1 cellular context compared by ENCODE assay signal in the genomic region with DNA sequence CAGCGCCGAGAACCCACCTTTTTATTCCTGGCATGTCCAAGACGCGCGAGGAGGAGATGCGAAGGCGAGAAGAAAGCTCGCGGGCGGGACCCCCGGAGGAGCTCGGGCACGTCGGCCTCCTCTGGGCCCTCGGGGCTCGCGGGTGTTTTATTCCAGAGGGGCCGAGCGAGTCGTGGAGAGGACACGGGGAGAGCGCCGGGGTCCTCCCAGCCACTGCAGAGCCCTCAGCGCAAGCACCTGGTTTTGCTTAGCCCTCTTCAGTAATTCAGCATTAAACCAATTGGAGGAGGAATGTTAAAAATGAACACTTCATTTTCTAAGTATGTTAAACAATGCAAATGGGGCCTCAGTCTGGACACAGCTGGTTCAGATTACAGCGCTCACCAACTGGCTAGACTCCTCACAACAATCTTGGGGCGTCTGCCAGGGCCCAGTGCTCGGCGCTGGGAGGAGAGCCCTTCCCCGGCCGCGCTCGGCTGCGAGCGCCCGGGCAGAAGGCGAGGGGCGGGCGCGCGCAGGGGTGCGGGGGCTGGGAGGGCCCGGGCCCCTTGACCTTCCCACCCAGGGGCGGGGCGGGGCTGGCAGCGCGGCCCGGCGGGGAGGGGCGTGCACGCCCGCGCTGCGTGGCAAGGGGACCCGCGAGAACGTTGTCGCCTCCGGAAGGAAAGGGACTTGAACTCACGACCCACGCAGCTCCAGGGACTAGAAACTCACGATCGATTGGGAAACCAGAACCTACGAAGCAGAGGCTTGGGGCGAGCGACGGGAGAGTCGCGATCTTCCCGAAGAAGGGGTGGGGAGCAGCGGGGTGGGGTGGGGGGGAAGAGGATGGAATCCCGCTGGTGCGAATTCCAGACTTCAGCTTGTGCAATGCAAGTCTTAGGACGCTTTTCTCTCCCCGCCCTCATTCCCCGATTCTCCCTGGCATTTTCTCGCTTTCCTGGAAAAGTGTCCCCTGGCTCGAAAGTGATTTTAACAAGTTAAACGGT.
TF ChIP-seq lines count a peak whose summit lies in the region.

A gene with protein sequence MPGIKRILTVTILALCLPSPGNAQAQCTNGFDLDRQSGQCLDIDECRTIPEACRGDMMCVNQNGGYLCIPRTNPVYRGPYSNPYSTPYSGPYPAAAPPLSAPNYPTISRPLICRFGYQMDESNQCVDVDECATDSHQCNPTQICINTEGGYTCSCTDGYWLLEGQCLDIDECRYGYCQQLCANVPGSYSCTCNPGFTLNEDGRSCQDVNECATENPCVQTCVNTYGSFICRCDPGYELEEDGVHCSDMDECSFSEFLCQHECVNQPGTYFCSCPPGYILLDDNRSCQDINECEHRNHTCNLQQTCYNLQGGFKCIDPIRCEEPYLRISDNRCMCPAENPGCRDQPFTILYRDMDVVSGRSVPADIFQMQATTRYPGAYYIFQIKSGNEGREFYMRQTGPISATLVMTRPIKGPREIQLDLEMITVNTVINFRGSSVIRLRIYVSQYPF (minus strand): TSS at position 499 of the 989 bp plus-strand sequence. CDS start 465 bp downstream, at position 34.

TF ChIP-seq in H1, 55 proteins besides CTCF, POLR2A, EP300 and RAD21 (continued from another document):
- TF ChIP-seq RBBP5 (IDR thresholded peaks at IDR 0.05; ENCODE audit: borderline replicate concordance, low read depth, low read length) (0 out of 2 replicates have a peak, but pooled peaks have one; percentile 24), SAP30 (IDR thresholded peaks at IDR 0.05; ENCODE audit: insufficient read depth, insufficient replicate concordance, low read length) (no peak), TBP (IDR thresholded peaks at IDR 0.05; ENCODE audit: low read depth, low read length) (no peak), PHF8 (conservative IDR thresholded peaks at IDR 0.05; ENCODE audit: low read depth, low read length) (0 out of 2 replicates have a peak, but pooled peaks have one; percentile 18), TEAD4 (IDR thresholded peaks at IDR 0.05; ENCODE audit: low read depth, low read length) (peak; percentile 36; the same call in 1 of the 2 replicates), RNF2 (IDR thresholded peaks at IDR 0.05; ENCODE audit: borderline replicate concordance, low read depth, low read length, missing control alignments, poor library complexity, severe bottlenecking) (peak; percentile 34), KDM4A (IDR thresholded peaks at IDR 0.05; ENCODE audit: low read depth, low read length, severe bottlenecking) (peak; percentile 49), BACH1 (IDR thresholded peaks at IDR 0.05; ENCODE audit: low read length) (no peak)
